ENCODE assay signal across 9 cellular contexts in the genomic region with DNA sequence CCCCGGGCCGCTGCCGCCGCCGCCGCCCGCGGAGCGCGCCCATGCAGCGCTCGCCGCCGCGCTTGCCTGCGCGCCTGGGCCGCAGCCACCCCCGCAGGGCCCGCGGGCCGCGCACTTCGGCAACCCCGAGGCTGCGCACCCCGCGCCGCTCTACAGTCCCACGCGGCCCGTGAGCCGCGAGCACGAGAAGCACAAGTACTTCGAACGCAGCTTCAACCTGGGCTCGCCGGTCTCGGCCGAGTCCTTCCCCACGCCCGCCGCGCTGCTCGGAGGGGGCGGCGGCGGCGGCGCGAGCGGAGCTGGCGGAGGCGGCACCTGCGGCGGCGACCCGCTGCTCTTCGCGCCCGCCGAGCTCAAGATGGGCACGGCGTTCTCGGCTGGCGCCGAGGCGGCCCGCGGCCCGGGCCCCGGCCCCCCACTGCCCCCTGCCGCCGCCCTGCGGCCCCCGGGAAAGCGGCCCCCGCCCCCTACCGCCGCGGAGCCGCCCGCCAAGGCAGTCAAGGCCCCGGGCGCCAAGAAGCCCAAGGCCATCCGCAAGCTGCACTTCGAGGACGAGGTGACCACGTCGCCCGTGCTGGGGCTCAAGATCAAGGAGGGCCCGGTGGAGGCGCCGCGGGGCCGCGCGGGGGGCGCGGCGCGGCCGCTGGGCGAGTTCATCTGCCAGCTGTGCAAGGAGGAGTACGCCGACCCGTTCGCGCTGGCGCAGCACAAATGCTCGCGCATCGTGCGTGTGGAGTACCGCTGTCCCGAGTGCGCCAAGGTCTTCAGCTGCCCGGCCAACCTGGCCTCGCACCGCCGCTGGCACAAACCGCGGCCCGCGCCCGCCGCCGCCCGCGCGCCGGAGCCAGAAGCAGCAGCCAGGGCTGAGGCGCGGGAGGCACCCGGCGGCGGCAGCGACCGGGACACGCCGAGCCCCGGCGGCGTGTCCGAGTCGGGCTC. TPM values are rescaled to one million over a fixed set of nuclear protein-coding genes. Genes with fewer than 3 reads are reported as not detected.
DNase-seq lines count a peak whose midpoint lies in the region; ATAC-seq and TF ChIP-seq lines count a peak whose summit lies in the region.
"Had no signal": no experiment of that assay in that cellular context is flagged by ENCODE, and none has a peak within 500 bp of the region (broad histone marks: within the 10 kb centered on the region; RNA-seq: fewer than 3 reads in every experiment).

No MANE protein-coding gene starts in this region.

- H3K27ac Mint-ChIP-seq in type B pancreatic cell: no peak overlapping the region

- no peaks in the 10 kb centered on the region for H3K36me3 Mint-ChIP-seq in type B pancreatic cell

- peak; percentile 26 for DNase-seq in NCI-H1092 treated with DMSO at 0.1 percent for 48 hours (lab: John Stamatoyannopoulos, UW)
- DNase-seq in NCI-H1092 (lab: John Stamatoyannopoulos, UW): no peak
- peak; percentile 58 for DNase-seq in NCI-H526 treated with DMSO at 0.1 percent for 48 hours (lab: John Stamatoyannopoulos, UW)
- no peak for DNase-seq in esophagus muscularis mucosa (ENCODE audit: extremely low spot score)
- DNase-seq in colonic mucosa: no peak
- DNase-seq in type B pancreatic cell (ENCODE audit: extremely low spot score, unreplicated experiment): no peak

- no peak for TF ChIP-seq EP300 in esophagus muscularis mucosa (IDR thresholded peaks at IDR 0.05)

- H3K36me3 ChIP-seq in esophagus muscularis mucosa: no peaks in the 10 kb centered on the region
- H3K36me3 ChIP-seq in skeletal muscle tissue (ENCODE audit: control insufficient read depth in 3 of 3, insufficient read depth in 3 of 3, low read length in 3 of 3): no peaks in the 10 kb centered on the region
- no peaks in the 10 kb centered on the region for H3K36me3 ChIP-seq in colonic mucosa

- TF ChIP-seq CTCF in esophagus muscularis mucosa (IDR thresholded peaks at IDR 0.05) (no peak), colonic mucosa (IDR thresholded peaks at IDR 0.05) (no peak), type B pancreatic cell (conservative IDR thresholded peaks at IDR 0.05) (no peak)

- no peaks in the 10 kb centered on the region for H3K9me3 Mint-ChIP-seq in type B pancreatic cell

- H3K27ac ChIP-seq in esophagus muscularis mucosa (replicated peaks in 1 of 4) (no peak overlapping the region), skeletal muscle tissue (ENCODE audit: low read depth, low read length) (no peak overlapping the region), colonic mucosa (no peak overlapping the region)

- H3K9me3 ChIP-seq in esophagus muscularis mucosa: no peaks in the 10 kb centered on the region
- no peaks in the 10 kb centered on the region for H3K9me3 ChIP-seq in skeletal muscle tissue (ENCODE audit: control insufficient read depth in 3 of 3, low read length in 3 of 3)
- H3K9me3 ChIP-seq in colonic mucosa: no peaks in the 10 kb centered on the region

- H3K27me3 ChIP-seq in esophagus muscularis mucosa (peaks cover 5 to 99% (median 53%) of the 10 kb centered on the region in 4 donors), skeletal muscle tissue (ENCODE audit: control insufficient read depth in 3 of 3, insufficient read depth in 3 of 3, low read length in 3 of 3) (peaks cover 61 to 75% (median 67%) of the 10 kb centered on the region in 3 donors), colonic mucosa (peaks cover 73% of the 10 kb centered on the region)

- intact Hi-C loops in esophagus muscularis mucosa (cut with DNase I) (no loop called here), colonic mucosa (cut with DNase I) (no loop called here)

- H3K4me1 ChIP-seq in esophagus muscularis mucosa (peaks cover 19 to 52% (median 46%) of the 10 kb centered on the region in 4 donors), skeletal muscle tissue (ENCODE audit: control insufficient read depth in 3 of 3, insufficient read depth in 3 of 3, low read length in 3 of 3) (peaks cover 4 to 13% (median 10%) of the 10 kb centered on the region in 3 donors), colonic mucosa (peaks cover 10% of the 10 kb centered on the region)

- H3K27me3 Mint-ChIP-seq in type B pancreatic cell: peaks cover 80% of the 10 kb centered on the region

- 2% methylated on average over 22 of the region's 147 CpGs for WGBS in esophagus muscularis mucosa

- H3K9ac ChIP-seq in skeletal muscle tissue (ENCODE audit: low read depth in 1 of 3, low read length in 3 of 3) (no peak overlapping the region), colonic mucosa (ENCODE audit: low read depth in 2 of 2, low read length in 2 of 2) (no peak overlapping the region)

- ATAC-seq in GM18873 (IDR thresholded peaks at IDR 0.05; ENCODE audit: low FRiP score, unreplicated experiment): no peak

- no peak overlapping the region for H3K4me3 Mint-ChIP-seq in type B pancreatic cell

- peak overlapping the region; percentile 35 to 54 (median 38) for H3K4me3 ChIP-seq in esophagus muscularis mucosa
- H3K4me3 ChIP-seq in skeletal muscle tissue (ENCODE audit: low read length in 3 of 3): peak overlapping the region; percentile 7 to 43 (median 41)
- no peak overlapping the region for H3K4me3 ChIP-seq in colonic mucosa

- no peak for TF ChIP-seq POLR2A in esophagus muscularis mucosa (IDR thresholded peaks at IDR 0.05; ENCODE audit: low read depth)

- H3K4me1 Mint-ChIP-seq in type B pancreatic cell (ENCODE audit: unreplicated experiment): peaks cover 11% of the 10 kb centered on the region

RNA-seq across cellular contexts. Expression of a gene that starts 0.8 kb away (rescaled TPM):
- total RNA-seq in esophagus muscularis mucosa: not detected
- total RNA-seq in skeletal muscle tissue: not detected
- total RNA-seq in colonic mucosa: 1 to 10 TPM; 5.0 to 8.6 TPM
- 36.0 and 70.2 TPM in 2 replicates for total RNA-seq in type B pancreatic cell (ENCODE audit: low replicate concordance)
- total RNA-seq: fibroblast of villous mesenchyme had no signal

Comparison
In these comparisons a context has a peak if more than half of its experiments do, and no peak if none do; other contexts are left out.
1. DNase-seq: peak in NCI-H1092 treated with DMSO at 0.1 percent for 48 hours (single experiment) and NCI-H526 treated with DMSO at 0.1 percent for 48 hours (single experiment); none in NCI-H1092 (single experiment), esophagus muscularis mucosa (single experiment), colonic mucosa (single experiment) and type B pancreatic cell (single experiment).